ENCODE assay signal across 34 cellular contexts in genomic region chr3:161215186-161215585, GRCh38.
"Had no signal": no experiment of that assay in that cellular context is flagged by ENCODE, and none has a peak within 500 bp of the region (broad histone marks: within the 10 kb centered on the region; RNA-seq: fewer than 3 reads in every experiment).

No MANE protein-coding gene starts in this region.

- H3K4me1 ChIP-seq: body of pancreas, breast epithelium, Peyer's patch had no signal

- H3K27ac Mint-ChIP-seq: activated B cell treated with CpG ODN at 0.5 μM for 24 hours; activated CD4-positive, alpha-beta memory T cell treated with anti-CD3 and anti-CD28 coated beads for 36 hours; activated naive CD4-positive, alpha-beta T cell treated with anti-CD3 and anti-CD28 coated beads for 36 hours; activated naive CD4-positive, alpha-beta T cell treated with anti-CD3 and anti-CD28 coated beads, Interleukin-2, amount 50 U/mL, for 72 hours; activated T-helper 1 cell treated with anti-CD3 and anti-CD28 coated beads, Interleukin-12 subunit alpha, Interleukin-12 subunit beta, Interleukin-2, Interleukin-4 antibody, amounts not matched to agents 30 ng/mL and 10 ng/mL and 1 ng/mL, durations not matched to agents 14 hours and 24 hours and 36 hours; T-helper 1 cell treated with Interleukin-12 subunit alpha and Interleukin-12 subunit beta and Interleukin-4 antibody, amounts not matched to agents 30 μg/mL and 1 μg/mL, for 36 hours; T-helper 2 cell treated with Interferon-gamma antibody and Interleukin-4, amounts not matched to agents 5 μg/mL and 100 μg/mL, for 36 hours had no signal

- H3K4me3 Mint-ChIP-seq: activated B cell treated with CpG ODN at 0.5 μM for 24 hours; activated CD4-positive, alpha-beta memory T cell treated with anti-CD3 and anti-CD28 coated beads for 36 hours; activated naive CD4-positive, alpha-beta T cell treated with anti-CD3 and anti-CD28 coated beads for 36 hours; activated T-cell treated with anti-CD3 and anti-CD28 coated beads, Interleukin-2, amount 50 U/mL, for 4 hours; activated T-helper 1 cell treated with anti-CD3 and anti-CD28 coated beads, Interleukin-12 subunit alpha, Interleukin-12 subunit beta, Interleukin-2, Interleukin-4 antibody, amounts not matched to agents 30 ng/mL and 10 ng/mL and 1 ng/mL, durations not matched to agents 14 hours and 24 hours and 36 hours; T-helper 1 cell treated with Interleukin-12 subunit alpha and Interleukin-12 subunit beta and Interleukin-4 antibody, amounts not matched to agents 30 μg/mL and 1 μg/mL, for 36 hours; T-helper 2 cell treated with Interferon-gamma antibody and Interleukin-4, amounts not matched to agents 5 μg/mL and 100 μg/mL, for 36 hours had no signal

- H3K27me3 ChIP-seq: adrenal gland, body of pancreas, breast epithelium, MG63, Peyer's patch, SJSA1 had no signal

- H3K9me3 Mint-ChIP-seq: activated B cell treated with CpG ODN at 0.5 μM for 24 hours; activated CD4-positive, alpha-beta memory T cell treated with anti-CD3 and anti-CD28 coated beads for 36 hours; activated naive CD4-positive, alpha-beta T cell treated with anti-CD3 and anti-CD28 coated beads for 36 hours; activated naive CD4-positive, alpha-beta T cell treated with anti-CD3 and anti-CD28 coated beads, Interleukin-2, amount 50 U/mL, for 72 hours; activated T-cell treated with anti-CD3 and anti-CD28 coated beads, Interleukin-2, amount 50 U/mL, for 4 hours; activated T-helper 1 cell treated with anti-CD3 and anti-CD28 coated beads, Interleukin-12 subunit alpha, Interleukin-12 subunit beta, Interleukin-2, Interleukin-4 antibody, amounts not matched to agents 30 ng/mL and 10 ng/mL and 1 ng/mL, durations not matched to agents 14 hours and 24 hours and 36 hours; T-helper 1 cell treated with Interleukin-12 subunit alpha and Interleukin-12 subunit beta and Interleukin-4 antibody, amounts not matched to agents 30 μg/mL and 1 μg/mL, for 36 hours; T-helper 2 cell treated with Interferon-gamma antibody and Interleukin-4, amounts not matched to agents 5 μg/mL and 100 μg/mL, for 36 hours had no signal

- H3K36me3 ChIP-seq: adrenal gland, breast epithelium, MG63, Peyer's patch, SJSA1 had no signal

- H3K9me3 ChIP-seq: adrenal gland, body of pancreas, breast epithelium, MG63, Peyer's patch, SJSA1, SK-N-SH had no signal

- H3K27ac ChIP-seq: adrenal gland, body of pancreas, breast epithelium, Peyer's patch, SJSA1 had no signal

- ATAC-seq: activated naive CD4-positive, alpha-beta T cell treated with anti-CD3 and anti-CD28 coated beads, Interleukin-2, amount 50 U/mL, for 72 hours; activated T-cell treated with anti-CD3 and anti-CD28 coated beads, Interleukin-2, amount 50 U/mL, for 4 hours; body of pancreas; PC-3 had no signal

- H3K4me3 ChIP-seq: adrenal gland, body of pancreas, breast epithelium, MG63, Peyer's patch, SJSA1 had no signal

- DNase-seq: activated B cell treated with CpG ODN at 0.5 μM for 24 hours; activated CD4-positive, alpha-beta memory T cell treated with anti-CD3 and anti-CD28 coated beads for 36 hours; activated CD4-positive, alpha-beta T cell treated with anti-CD3 and anti-CD28 coated beads for 4 hours; activated CD4-positive, alpha-beta T cell treated with anti-CD3 and anti-CD28 coated beads, Interleukin-2, amount 50 U/mL, for 1 hour; activated CD4-positive, CD25-positive, alpha-beta regulatory T cell treated with anti-CD3 and anti-CD28 coated beads, Interleukin-2, amount 50 U/mL, for 72 hours; activated CD8-positive, alpha-beta memory T cell treated with anti-CD3 and anti-CD28 coated beads, Interleukin-2, amount 50 U/mL, for 4 hours; activated gamma-delta T cell treated with Interleukin-2 at 50 U/mL for 16 hours; activated naive CD4-positive, alpha-beta T cell treated with anti-CD3 and anti-CD28 coated beads for 36 hours; activated T-cell treated with anti-CD3 and anti-CD28 coated beads for 4 hours; activated T-cell treated with anti-CD3 and anti-CD28 coated beads, Interleukin-2, amount 50 U/mL, for 4 hours; adrenal gland; body of pancreas; Kasumi-1; MG63; NCI-H1048; NCI-H1105 treated with DMSO at 0.1 percent for 48 hours; NCI-H1436; NCI-H1694; NCI-H1930; NCI-H510A; NCI-H526; NCI-H748 treated with DMSO at 0.1 percent for 48 hours; NK-92 treated with Interleukin-12 subunit alpha and Interleukin-12 subunit beta, amount 100 ng/mL, for 24 hours; PC-3; RPMI8226; SHP77 treated with DMSO at 0.1 percent for 48 hours; SK-N-SH had no signal
